ENCODE assay signal across 8 cellular contexts in genomic region chr2:231394201-231395141, GRCh38. TPM values are rescaled to one million over a fixed set of nuclear protein-coding genes. Genes with fewer than 3 reads are reported as not detected.
DNase-seq lines count a peak whose midpoint lies in the region; ATAC-seq and TF ChIP-seq lines count a peak whose summit lies in the region.

No MANE protein-coding gene starts in this region.

- H2BK15ac ChIP-seq in mesenchymal stem cell (ENCODE audit: low read depth, poor library complexity, severe bottlenecking) = peak overlapping the region; percentile 60

- CTCF ChIA-PET in CD4-positive, alpha-beta memory T cell (lab: Charles Lee; ENCODE audit: partially characterized antibody) = interaction anchor here (1.5 kb wide), 1 partner anchor 13 kb away, joined by 4 read pairs; no protein-coding TSS in a partner anchor

- intact Hi-C loops in CD4-positive, alpha-beta memory T cell (cut with micrococcal nuclease) = no loop called here

- H3K14ac ChIP-seq in mesenchymal stem cell (ENCODE audit: low read length in 2 of 2) = no peak overlapping the region

- H3K27ac Mint-ChIP-seq in CD4-positive, alpha-beta memory T cell = no peak overlapping the region

- H3K36me3 ChIP-seq in CD4-positive, alpha-beta memory T cell (ENCODE audit: insufficient read depth, low read length) = no peaks in the 10 kb centered on the region
- H3K36me3 ChIP-seq in WERI-Rb-1 (no peaks in the 10 kb centered on the region), mesenchymal stem cell (ENCODE audit: control insufficient read depth in 1 of 2, insufficient read depth in 2 of 2, low read depth in 1 of 2, low read length in 2 of 2) (peaks cover 0 to 22% of the 10 kb centered on the region in 2 experiments), MG63 (no peaks in the 10 kb centered on the region)

- no peak overlapping the region for H2BK5ac ChIP-seq in mesenchymal stem cell (ENCODE audit: low read depth, low read length, poor library complexity, severe bottlenecking)

- H3K4me2 ChIP-seq in mesenchymal stem cell (ENCODE audit: low read length, poor library complexity, severe bottlenecking) = no peak overlapping the region

- H2BK12ac ChIP-seq in mesenchymal stem cell (ENCODE audit: low read length in 2 of 2) = no peak overlapping the region

- H3K79me1 ChIP-seq in mesenchymal stem cell (replicated peaks; ENCODE audit: low read length, poor library complexity, severe bottlenecking) = no peaks in the 10 kb centered on the region

- POLR2A ChIA-PET in CD4-positive, alpha-beta memory T cell (lab: Charles Lee; ENCODE audit: partially characterized antibody) = no interaction called here

- H3K4me1 ChIP-seq in CD4-positive, alpha-beta memory T cell (ENCODE audit: insufficient read depth, low read length) = no peaks in the 10 kb centered on the region
- H3K4me1 ChIP-seq in mesenchymal stem cell (ENCODE audit: control insufficient read depth, insufficient read depth, low read depth, low read length) = peaks cover 21% of the 10 kb centered on the region

- H2AK5ac ChIP-seq in mesenchymal stem cell (ENCODE audit: low read length, severe bottlenecking) = peak overlapping the region; percentile 83

- TF ChIP-seq CTCF in WERI-Rb-1 (IDR thresholded peaks at IDR 0.05; ENCODE audit: low read depth, low read length) = peak; percentile 57

- H2AFZ ChIP-seq in mesenchymal stem cell (ENCODE audit: low read depth, low read length) = no peak overlapping the region

- no peak overlapping the region for H3K9ac ChIP-seq in mesenchymal stem cell (ENCODE audit: low read length)

- no peaks in the 10 kb centered on the region for H3K36me3 Mint-ChIP-seq in CD4-positive, alpha-beta memory T cell

- no peak overlapping the region for H3K27ac ChIP-seq in CD4-positive, alpha-beta memory T cell (ENCODE audit: low read depth, low read length)
- no peak overlapping the region for H3K27ac ChIP-seq in WERI-Rb-1
- H3K27ac ChIP-seq in mesenchymal stem cell (ENCODE audit: low read length, poor library complexity, severe bottlenecking) = no peak overlapping the region

- no peak overlapping the region for H3K4me3 ChIP-seq in CD4-positive, alpha-beta memory T cell (ENCODE audit: low read length in 2 of 2)
- H3K4me3 ChIP-seq in WERI-Rb-1 (ENCODE audit: low read depth, low read length) = no peak overlapping the region
- H3K4me3 ChIP-seq in mesenchymal stem cell (ENCODE audit: insufficient read depth in 1 of 2, low read depth in 1 of 2, low read length in 2 of 2) = no peak overlapping the region
- no peak overlapping the region for H3K4me3 ChIP-seq in MG63

- no peak overlapping the region for H3K4ac ChIP-seq in mesenchymal stem cell (ENCODE audit: low read depth in 1 of 2, low read length in 2 of 2)

- peaks cover 0 to 2% (median 0%) of the 10 kb centered on the region in 8 donors for H3K9me3 Mint-ChIP-seq in CD4-positive, alpha-beta memory T cell

- peaks cover 10% of the 10 kb centered on the region for H3K27me3 ChIP-seq in CD4-positive, alpha-beta memory T cell (ENCODE audit: insufficient read depth, low read length)
- no peaks in the 10 kb centered on the region for H3K27me3 ChIP-seq in WERI-Rb-1 (ENCODE audit: insufficient read depth, low read depth, severe bottlenecking)
- H3K27me3 ChIP-seq in mesenchymal stem cell (ENCODE audit: control insufficient read depth in 1 of 2, insufficient read depth in 1 of 2, low read length in 2 of 2) = peaks cover 11 to 65% of the 10 kb centered on the region in 2 experiments
- H3K27me3 ChIP-seq in MG63 = no peaks in the 10 kb centered on the region

- H4K91ac ChIP-seq in mesenchymal stem cell (ENCODE audit: low read length) = no peak overlapping the region

- no peaks in the 10 kb centered on the region for H3K9me3 ChIP-seq in CD4-positive, alpha-beta memory T cell (ENCODE audit: control insufficient read depth in 1 of 2, low read length in 2 of 2)
- no peaks in the 10 kb centered on the region for H3K9me3 ChIP-seq in WERI-Rb-1 (ENCODE audit: severe bottlenecking)
- no peaks in the 10 kb centered on the region for H3K9me3 ChIP-seq in mesenchymal stem cell (ENCODE audit: control insufficient read depth, low read length)
- no peaks in the 10 kb centered on the region for H3K9me3 ChIP-seq in MG63

- H4K8ac ChIP-seq in mesenchymal stem cell (ENCODE audit: low read length) = no peak overlapping the region

- H3K4me3 Mint-ChIP-seq in CD4-positive, alpha-beta memory T cell = peak overlapping the region in 5 of 8 donors; percentile 41 to 67 (median 64)

- no peak overlapping the region for H3K23ac ChIP-seq in mesenchymal stem cell (ENCODE audit: low read length in 2 of 2)

- H3K4me1 Mint-ChIP-seq in CD4-positive, alpha-beta memory T cell = peaks cover 1 to 14% (median 6%) of the 10 kb centered on the region in 4 donors

- H3K18ac ChIP-seq in mesenchymal stem cell (ENCODE audit: low read depth in 1 of 2, low read length in 2 of 2) = no peak overlapping the region

- no peak overlapping the region for H2BK120ac ChIP-seq in mesenchymal stem cell (ENCODE audit: low read depth, low read length)

- no peak for DNase-seq in CD4-positive, alpha-beta memory T cell
- DNase-seq in WERI-Rb-1 (no peak), mesenchymal stem cell (no peak), SW 1271 (lab: John Stamatoyannopoulos, UW) (no peak), MG63 (no peak), cerebellum (ENCODE audit: low spot score) (no peak)

- ATAC-seq in GM18870 (IDR thresholded peaks at IDR 0.05; ENCODE audit: unreplicated experiment) (peak; percentile 62), HG03025 (IDR thresholded peaks at IDR 0.05; ENCODE audit: low FRiP score, unreplicated experiment) (peak; percentile 35)

- WGBS in mesenchymal stem cell = 84% methylated on average over 13 of the region's 13 CpGs

- H3K27me3 Mint-ChIP-seq in CD4-positive, alpha-beta memory T cell = peaks cover 19 to 36% of the 10 kb centered on the region in 2 donors

RNA-seq across cellular contexts. Expression of gene B3GNT7, which starts 1.0 kb away (rescaled TPM):
- not detected for total RNA-seq in CD4-positive, alpha-beta memory T cell
- polyA plus RNA-seq in CD4-positive, alpha-beta memory T cell = not detected
- 0.26 TPM for polyA plus RNA-seq in mesenchymal stem cell (2013, experiment 1 of 2)
- polyA plus RNA-seq in mesenchymal stem cell (2013, experiment 2 of 2) = 0.21 TPM
- 0.23 TPM in 1 of 2 replicates, not detected in the other for total RNA-seq in MG63 (2014; rRNA removed; shearing (Covaris generic); ENCODE audit: low replicate concordance)
- total RNA-seq in cerebellum = 1.2 TPM
